In the genomic region with DNA sequence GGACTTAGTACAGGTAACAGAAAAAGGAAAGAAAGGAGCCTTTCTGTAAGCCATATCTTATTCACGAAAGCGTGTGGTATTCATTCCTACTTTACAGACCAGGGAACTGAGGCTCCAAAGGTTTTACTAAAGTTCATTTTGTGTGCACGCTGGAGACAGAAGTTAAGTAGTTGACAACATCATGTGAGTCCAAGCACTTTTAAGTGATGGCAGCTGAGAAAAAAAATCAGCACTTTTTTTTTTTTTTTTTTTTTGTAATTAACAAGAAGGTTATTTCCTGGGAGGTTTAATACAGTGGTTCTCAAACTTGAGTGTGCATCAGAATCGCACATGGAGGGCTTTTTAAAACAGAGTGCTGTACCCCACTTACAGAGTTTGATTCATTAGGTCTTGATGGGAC, we compare ENCODE assay signal across 10 cellular contexts. TPM values are rescaled to one million over a fixed set of nuclear protein-coding genes. Genes with fewer than 3 reads are reported as not detected.
DNase-seq lines count a peak whose midpoint lies in the region; ATAC-seq and TF ChIP-seq lines count a peak whose summit lies in the region.
"Had no signal": no experiment of that assay in that cellular context is flagged by ENCODE, and none has a peak within 500 bp of the region (broad histone marks: within the 10 kb centered on the region; RNA-seq: fewer than 3 reads in every experiment).

No MANE protein-coding gene starts in this region.

- H3K9ac ChIP-seq in adipocyte (ENCODE audit: low read length) (peak overlapping the region; percentile 89), mesendoderm (ENCODE audit: low read length) (peak overlapping the region; percentile 26)

- no peak overlapping the region for H2BK5ac ChIP-seq in mesendoderm (ENCODE audit: low read length)

- no peaks in the 10 kb centered on the region for H3K27me3 ChIP-seq in ACC112 (ENCODE audit: insufficient read depth, low read length)
- no peaks in the 10 kb centered on the region for H3K27me3 ChIP-seq in GM23338 (ENCODE audit: insufficient read depth)
- H3K27me3 ChIP-seq in adipocyte (replicated peaks; ENCODE audit: control insufficient read depth, insufficient read depth, low read length): no peaks in the 10 kb centered on the region
- H3K27me3 ChIP-seq in mesendoderm (ENCODE audit: insufficient read depth, low read length, poor library complexity): no peaks in the 10 kb centered on the region
- H3K27me3 ChIP-seq in sigmoid colon: no peaks in the 10 kb centered on the region
- no peaks in the 10 kb centered on the region for H3K27me3 ChIP-seq in Peyer's patch

- H3K18ac ChIP-seq in mesendoderm (ENCODE audit: low read length): no peak overlapping the region

- no peak for TF ChIP-seq EP300 in sigmoid colon (IDR thresholded peaks at IDR 0.05)

- no peak for ATAC-seq in GM23338

- no peak for TF ChIP-seq CTCF in GM23338 (conservative IDR thresholded peaks at IDR 0.05; ENCODE audit: low read depth in 2 of 2)
- no peak for TF ChIP-seq CTCF in sigmoid colon (IDR thresholded peaks at IDR 0.05)
- no peak for TF ChIP-seq CTCF in Peyer's patch (IDR thresholded peaks at IDR 0.05)
- no peak for TF ChIP-seq CTCF in RWPE1 (conservative IDR thresholded peaks at IDR 0.05; ENCODE audit: low read depth)

- H3K4me2 ChIP-seq in GM23338 (peak overlapping the region; percentile 82), mesendoderm (ENCODE audit: low read length) (peak overlapping the region; percentile 13)

- H4K5ac ChIP-seq in mesendoderm (ENCODE audit: low read length): no peak overlapping the region

- peak overlapping the region; percentile 66 for H3K56ac ChIP-seq in mesendoderm (ENCODE audit: low read length)

- peaks cover 3% of the 10 kb centered on the region for H3K27me3 Mint-ChIP-seq in GM23338 (ENCODE audit: insufficient read depth, low read depth, poor library complexity)

- H3K4ac ChIP-seq in mesendoderm (ENCODE audit: low read depth, low read length): no peak overlapping the region

- H3K4me3 ChIP-seq in ACC112 (ENCODE audit: low read depth, low read length) (peak overlapping the region; percentile 77), GM23338 (peak overlapping the region; percentile 79), adipocyte (ENCODE audit: low read length) (peak overlapping the region; percentile 91), mesendoderm (ENCODE audit: low read length) (no peak overlapping the region), sigmoid colon (no peak overlapping the region), Peyer's patch (peak overlapping the region in 2 of 4 donors; percentile 87 to 92)

- H3K79me1 ChIP-seq in mesendoderm (ENCODE audit: low read length): peaks cover 6% of the 10 kb centered on the region

- DNase-seq in GM23338 (ENCODE audit: low spot score) (no peak), adipocyte (ENCODE audit: low read depth) (peak; percentile 11), mesendoderm (no peak), sigmoid colon (no peak), Peyer's patch (no peak), RWPE1 (ENCODE audit: low spot score) (no peak), cerebellar nuclear complex (lab: John Stamatoyannopoulos, UW) (no peak)
- DNase-seq: effector CD8-positive, alpha-beta T cell had no signal

- H3K79me2 ChIP-seq in ACC112 (ENCODE audit: control insufficient read depth, insufficient read depth, low read length, unreplicated experiment) (peaks cover 56% of the 10 kb centered on the region), GM23338 (replicated peaks; ENCODE audit: insufficient read depth) (peaks cover 73% of the 10 kb centered on the region), mesendoderm (ENCODE audit: control insufficient read depth, insufficient read depth, low read length) (peaks cover 15% of the 10 kb centered on the region)

- H4K8ac ChIP-seq in mesendoderm (ENCODE audit: low read depth, low read length): no peak overlapping the region

- peaks cover 31% of the 10 kb centered on the region for H3K4me1 Mint-ChIP-seq in GM23338

- H3K4me3 Mint-ChIP-seq in GM23338: peak overlapping the region; percentile 87; the same call in 2 of the 3 replicates

- H3K4me1 ChIP-seq in ACC112 (ENCODE audit: control insufficient read depth, insufficient read depth, low read length, unreplicated experiment) (peaks cover 24% of the 10 kb centered on the region), GM23338 (ENCODE audit: insufficient read depth) (peaks cover 26% of the 10 kb centered on the region), adipocyte (ENCODE audit: control insufficient read depth, insufficient read depth, low read length) (peaks cover 24% of the 10 kb centered on the region), mesendoderm (ENCODE audit: control insufficient read depth, low read depth, low read length) (peaks cover 3% of the 10 kb centered on the region), sigmoid colon (peaks cover 0 to 63% (median 45%) of the 10 kb centered on the region in 4 donors), Peyer's patch (peaks cover 0 to 18% (median 0%) of the 10 kb centered on the region in 4 donors)

- no peak overlapping the region for H2BK15ac ChIP-seq in mesendoderm (replicated peaks; ENCODE audit: low read depth)

- H3K36me3 ChIP-seq in ACC112 (ENCODE audit: insufficient read depth, low read length): no peaks in the 10 kb centered on the region
- no peaks in the 10 kb centered on the region for H3K36me3 ChIP-seq in GM23338 (ENCODE audit: insufficient read depth)
- H3K36me3 ChIP-seq in adipocyte (ENCODE audit: control insufficient read depth, insufficient read depth, low read length, severe bottlenecking): no peaks in the 10 kb centered on the region
- H3K36me3 ChIP-seq in mesendoderm (ENCODE audit: control insufficient read depth, insufficient read depth, low read length): no peaks in the 10 kb centered on the region
- no peaks in the 10 kb centered on the region for H3K36me3 ChIP-seq in sigmoid colon
- H3K36me3 ChIP-seq in Peyer's patch: no peaks in the 10 kb centered on the region

- no peaks in the 10 kb centered on the region; the same call in 1 of the 2 replicates for H4K20me1 ChIP-seq in GM23338 (replicated peaks; ENCODE audit: insufficient read depth)

- no peaks in the 10 kb centered on the region for H3F3A ChIP-seq in GM23338 (replicated peaks; ENCODE audit: low read depth)

- H2AK5ac ChIP-seq in mesendoderm (ENCODE audit: low read length): no peak overlapping the region

- peaks cover 1% of the 10 kb centered on the region; the same call in 1 of the 3 replicates for H3K36me3 Mint-ChIP-seq in GM23338 (ENCODE audit: low read depth)

- H2AFZ ChIP-seq in ACC112 (ENCODE audit: low read length, unreplicated experiment) (no peak overlapping the region), GM23338 (no peak overlapping the region)

- no peak overlapping the region for H3K23ac ChIP-seq in mesendoderm (ENCODE audit: low read length)

- POLR2A ChIA-PET in RWPE1 (lab: Yijun Ruan, JAX; ENCODE audit: low non-redundant PET): no interaction called here

- intact Hi-C loops in sigmoid colon (cut with DNase I): loop anchor here (1.0 to 5.0 kb wide), 3 partner anchors 37 to 1753 kb away; a partner anchor contains a TSS

- no peak overlapping the region for H3K27ac ChIP-seq in ACC112 (ENCODE audit: low read depth, low read length)
- H3K27ac ChIP-seq in GM23338 (ENCODE audit: low read depth): no peak overlapping the region
- no peak overlapping the region for H3K27ac ChIP-seq in mesendoderm (ENCODE audit: low read depth, low read length)
- H3K27ac ChIP-seq in sigmoid colon: peak overlapping the region in 2 of 4 donors; percentile 97 to 98
- no peak overlapping the region for H3K27ac ChIP-seq in Peyer's patch
- no peak overlapping the region for H3K27ac ChIP-seq in RWPE1
- H3K27ac ChIP-seq: VCaP had no signal

- H3K27ac Mint-ChIP-seq in GM23338: no peak overlapping the region

- no peaks in the 10 kb centered on the region for H3K9me2 ChIP-seq in GM23338 (ENCODE audit: insufficient read depth)

- CTCF ChIA-PET in RWPE1 (lab: Yijun Ruan, JAX): interaction anchor here (0.6 kb wide), 1 partner anchor 155 kb away, joined by 5 read pairs; no protein-coding TSS in a partner anchor

- no peak for TF ChIP-seq POLR2A in sigmoid colon (IDR thresholded peaks at IDR 0.05)
- no peak for TF ChIP-seq POLR2A in Peyer's patch (IDR thresholded peaks at IDR 0.05)

- H3K9me3 ChIP-seq in adipocyte (ENCODE audit: control insufficient read depth, low read length) (no peaks in the 10 kb centered on the region), sigmoid colon (no peaks in the 10 kb centered on the region), Peyer's patch (no peaks in the 10 kb centered on the region)

- H2BK120ac ChIP-seq in mesendoderm (ENCODE audit: low read depth, low read length): no peak overlapping the region

- no peaks in the 10 kb centered on the region; the same call in 2 of the 3 replicates for H3K9me3 Mint-ChIP-seq in GM23338

- WGBS in mesendoderm (ENCODE audit: extremely low coverage, insufficient coverage, low lambda C conversion rate): no CpG with 5 or more reads among the region's 4 CpGs
- 77 to 79% methylated on average over 4 of the region's 4 CpGs for WGBS in sigmoid colon, 2 donors

TF ChIP-seq in GM23338, 12 proteins besides CTCF, POLR2A, EP300 and RAD21 (continues in another document):
- TF ChIP-seq POLR2AphosphoS5 (IDR thresholded peaks at IDR 0.05; ENCODE audit: low read depth): no peak
- no peak for TF ChIP-seq CREB1 (CRISPR knock-in tag; IDR thresholded peaks at IDR 0.05; ENCODE audit: low read depth)

RNA-seq across cellular contexts. Expression of a gene that starts 2.0 kb away (rescaled TPM):
- 27.5 and 28.9 TPM in 2 replicates for total RNA-seq in GM23338 (2014; rRNA removed; shearing (Covaris generic))
- 14.5 and 19.5 TPM in 2 replicates for polyA plus RNA-seq in GM23338 (2016; fragmentation: Nextera tagmentation; extraction: Ambion mirVana)
- polyA plus RNA-seq in mesendoderm (2013, experiment 1 of 2): 21.2 TPM
- polyA plus RNA-seq in mesendoderm (2013, experiment 2 of 2): 20.8 TPM
- total RNA-seq in sigmoid colon: 10 to 100 TPM; 41.5 to 48.5 (median 43.4) TPM
- 10 to 100 TPM in 1 of 3 donors, 1 to 10 TPM in 2; 4.8 to 26.5 (median 6.0) TPM for polyA plus RNA-seq in sigmoid colon
- total RNA-seq in Peyer's patch: 10 to 100 TPM; 26.4 to 61.5 (median 36.1) TPM

RNA-seq across cellular contexts. Expression of a gene that starts 34.5 kb away (rescaled TPM):
- total RNA-seq in GM23338 (2014; rRNA removed; shearing (Covaris generic)): 22.6 and 24.2 TPM in 2 replicates
- polyA plus RNA-seq in GM23338 (2016; fragmentation: Nextera tagmentation; extraction: Ambion mirVana): 10.6 and 11.2 TPM in 2 replicates
- 30.3 TPM for polyA plus RNA-seq in mesendoderm (2013, experiment 1 of 2)
- polyA plus RNA-seq in mesendoderm (2013, experiment 2 of 2): 30.8 TPM
- total RNA-seq in sigmoid colon: 10 to 100 TPM; 17.5 to 41.8 (median 29.2) TPM
- polyA plus RNA-seq in sigmoid colon: 1 to 10 TPM; 1.8 to 3.7 (median 3.6) TPM
- total RNA-seq in Peyer's patch: 10 to 100 TPM in 1 of 4 donors, 1 to 10 TPM in 3; 2.5 to 61.9 (median 5.2) TPM

Comparison
In these comparisons a context has a peak if more than half of its experiments do, and no peak if none do; other contexts are left out.
1. H3K4me3 ChIP-seq: peak in ACC112 (single experiment), GM23338 (single experiment) and adipocyte (single experiment); none in mesendoderm (single experiment) and sigmoid colon (0 of 4).